ENCODE assay signal across 1 cellular context in genomic region chr22:19681863-19682245, GRCh38.
TF ChIP-seq lines count a peak whose summit lies in the region.

No MANE protein-coding gene starts in this region.

TF ChIP-seq in K562, 482 proteins besides CTCF, POLR2A, EP300 and RAD21 (continued from another document and continues in another):
- TF ChIP-seq, protein P1, sequence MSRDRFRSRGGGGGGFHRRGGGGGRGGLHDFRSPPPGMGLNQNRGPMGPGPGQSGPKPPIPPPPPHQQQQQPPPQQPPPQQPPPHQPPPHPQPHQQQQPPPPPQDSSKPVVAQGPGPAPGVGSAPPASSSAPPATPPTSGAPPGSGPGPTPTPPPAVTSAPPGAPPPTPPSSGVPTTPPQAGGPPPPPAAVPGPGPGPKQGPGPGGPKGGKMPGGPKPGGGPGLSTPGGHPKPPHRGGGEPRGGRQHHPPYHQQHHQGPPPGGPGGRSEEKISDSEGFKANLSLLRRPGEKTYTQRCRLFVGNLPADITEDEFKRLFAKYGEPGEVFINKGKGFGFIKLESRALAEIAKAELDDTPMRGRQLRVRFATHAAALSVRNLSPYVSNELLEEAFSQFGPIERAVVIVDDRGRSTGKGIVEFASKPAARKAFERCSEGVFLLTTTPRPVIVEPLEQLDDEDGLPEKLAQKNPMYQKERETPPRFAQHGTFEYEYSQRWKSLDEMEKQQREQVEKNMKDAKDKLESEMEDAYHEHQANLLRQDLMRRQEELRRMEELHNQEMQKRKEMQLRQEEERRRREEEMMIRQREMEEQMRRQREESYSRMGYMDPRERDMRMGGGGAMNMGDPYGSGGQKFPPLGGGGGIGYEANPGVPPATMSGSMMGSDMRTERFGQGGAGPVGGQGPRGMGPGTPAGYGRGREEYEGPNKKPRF (IDR thresholded peaks at IDR 0.05; ENCODE audit: low read depth, low read length): no peak
- TF ChIP-seq PKNOX1 (IDR thresholded peaks at IDR 0.05): no peak
- no peak for TF ChIP-seq SUPT5H (IDR thresholded peaks at IDR 0.05)
- TF ChIP-seq CBX8 (IDR thresholded peaks at IDR 0.05; ENCODE audit: borderline replicate concordance, extremely low read depth, low read depth, low read length, poor library complexity, severe bottlenecking): peak; percentile 35
- TF ChIP-seq PML (IDR thresholded peaks at IDR 0.05; ENCODE audit: low read length): no peak
- no peak for TF ChIP-seq ZNF197 (CRISPR knock-in tag; IDR thresholded peaks at IDR 0.05; ENCODE audit: low read depth)
- no peak for TF ChIP-seq SP1 (CRISPR knock-in tag; IDR thresholded peaks at IDR 0.05)
- TF ChIP-seq MAZ (CRISPR knock-in tag; conservative IDR thresholded peaks at IDR 0.05 in 1 of 2, IDR thresholded peaks at IDR 0.05 in 1 of 2): peak in 1 of 2 experiments; percentile 17; a peak in 1 of 4 replicates
- TF ChIP-seq SIN3B (IDR thresholded peaks at IDR 0.05; ENCODE audit: low read depth): no peak
- TF ChIP-seq ASH1L (IDR thresholded peaks at IDR 0.05; ENCODE audit: borderline replicate concordance, low read depth, partially characterized antibody): no peak
- no peak for TF ChIP-seq KDM2B (CRISPR knock-in tag; IDR thresholded peaks at IDR 0.05)
- TF ChIP-seq NFIC (IDR thresholded peaks at IDR 0.05): no peak
- no peak; the same call in 1 of the 2 replicates for TF ChIP-seq GTF2E2 (tag; IDR thresholded peaks at IDR 0.05)
- no peak for TF ChIP-seq PTRF (tag; IDR thresholded peaks at IDR 0.05)
- TF ChIP-seq SMAD3 (CRISPR knock-in tag; conservative IDR thresholded peaks at IDR 0.05): no peak
- peak; percentile 0; the same call in 1 of the 2 replicates for TF ChIP-seq ZNF589 (CRISPR knock-in tag; IDR thresholded peaks at IDR 0.05; ENCODE audit: low read depth)
- no peak for TF ChIP-seq NR2F6 (CRISPR knock-in tag; IDR thresholded peaks at IDR 0.05)
- TF ChIP-seq, protein P2, sequence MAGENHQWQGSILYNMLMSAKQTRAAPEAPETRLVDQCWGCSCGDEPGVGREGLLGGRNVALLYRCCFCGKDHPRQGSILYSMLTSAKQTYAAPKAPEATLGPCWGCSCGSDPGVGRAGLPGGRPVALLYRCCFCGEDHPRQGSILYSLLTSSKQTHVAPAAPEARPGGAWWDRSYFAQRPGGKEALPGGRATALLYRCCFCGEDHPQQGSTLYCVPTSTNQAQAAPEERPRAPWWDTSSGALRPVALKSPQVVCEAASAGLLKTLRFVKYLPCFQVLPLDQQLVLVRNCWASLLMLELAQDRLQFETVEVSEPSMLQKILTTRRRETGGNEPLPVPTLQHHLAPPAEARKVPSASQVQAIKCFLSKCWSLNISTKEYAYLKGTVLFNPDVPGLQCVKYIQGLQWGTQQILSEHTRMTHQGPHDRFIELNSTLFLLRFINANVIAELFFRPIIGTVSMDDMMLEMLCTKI (IDR thresholded peaks at IDR 0.05; ENCODE audit: partially characterized antibody): no peak
- TF ChIP-seq SAFB (IDR thresholded peaks at IDR 0.05; ENCODE audit: borderline replicate concordance, low read depth, low read length): no peak
- 0 out of 2 replicates have a peak, but pooled peaks have one; percentile 26 for TF ChIP-seq ZNF354B (CRISPR knock-in tag; IDR thresholded peaks at IDR 0.05)
- TF ChIP-seq, protein P3, sequence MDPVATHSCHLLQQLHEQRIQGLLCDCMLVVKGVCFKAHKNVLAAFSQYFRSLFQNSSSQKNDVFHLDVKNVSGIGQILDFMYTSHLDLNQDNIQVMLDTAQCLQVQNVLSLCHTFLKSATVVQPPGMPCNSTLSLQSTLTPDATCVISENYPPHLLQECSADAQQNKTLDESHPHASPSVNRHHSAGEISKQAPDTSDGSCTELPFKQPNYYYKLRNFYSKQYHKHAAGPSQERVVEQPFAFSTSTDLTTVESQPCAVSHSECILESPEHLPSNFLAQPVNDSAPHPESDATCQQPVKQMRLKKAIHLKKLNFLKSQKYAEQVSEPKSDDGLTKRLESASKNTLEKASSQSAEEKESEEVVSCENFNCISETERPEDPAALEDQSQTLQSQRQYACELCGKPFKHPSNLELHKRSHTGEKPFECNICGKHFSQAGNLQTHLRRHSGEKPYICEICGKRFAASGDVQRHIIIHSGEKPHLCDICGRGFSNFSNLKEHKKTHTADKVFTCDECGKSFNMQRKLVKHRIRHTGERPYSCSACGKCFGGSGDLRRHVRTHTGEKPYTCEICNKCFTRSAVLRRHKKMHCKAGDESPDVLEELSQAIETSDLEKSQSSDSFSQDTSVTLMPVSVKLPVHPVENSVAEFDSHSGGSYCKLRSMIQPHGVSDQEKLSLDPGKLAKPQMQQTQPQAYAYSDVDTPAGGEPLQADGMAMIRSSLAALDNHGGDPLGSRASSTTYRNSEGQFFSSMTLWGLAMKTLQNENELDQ (CRISPR knock-in tag; IDR thresholded peaks at IDR 0.05; ENCODE audit: borderline replicate concordance): 0 out of 2 replicates have a peak, but pooled peaks have one; percentile 71
- no peak for TF ChIP-seq THAP12 (CRISPR knock-in tag; IDR thresholded peaks at IDR 0.05)
- 0 out of 2 replicates have a peak, but pooled peaks have one; percentile 9 for TF ChIP-seq HLTF (IDR thresholded peaks at IDR 0.05)
- no peak for TF ChIP-seq BACH1 (tag; IDR thresholded peaks at IDR 0.05)
- 0 out of 2 replicates have a peak, but pooled peaks have one; percentile 6 for TF ChIP-seq GATAD2A (IDR thresholded peaks at IDR 0.05)
- TF ChIP-seq ETV6 (IDR thresholded peaks at IDR 0.05; ENCODE audit: borderline replicate concordance in 1 of 2, low read depth in 2 of 2, low read length in 1 of 2): no peak
- TF ChIP-seq ETV6 (CRISPR knock-in tag; IDR thresholded peaks at IDR 0.05; ENCODE audit: borderline replicate concordance): 0 out of 2 replicates have a peak, but pooled peaks have one; percentile 40
- no peak for TF ChIP-seq ZBTB34 (CRISPR knock-in tag; IDR thresholded peaks at IDR 0.05)
- TF ChIP-seq U2AF2 (optimal IDR thresholded peaks at IDR 0.05; ENCODE audit: low read depth, low read length): no peak
- TF ChIP-seq HDAC2 (IDR thresholded peaks at IDR 0.05): no peak
- TF ChIP-seq SNRNP70 (optimal IDR thresholded peaks at IDR 0.05; ENCODE audit: low read depth, low read length): no peak
- no peak for TF ChIP-seq PURB (CRISPR knock-in tag; IDR thresholded peaks at IDR 0.05; ENCODE audit: low read depth)
- TF ChIP-seq MAFG (tag; conservative IDR thresholded peaks at IDR 0.05): no peak
- TF ChIP-seq ETV5 (CRISPR knock-in tag; IDR thresholded peaks at IDR 0.05; ENCODE audit: low read depth): no peak
- no peak for TF ChIP-seq MXI1 (IDR thresholded peaks at IDR 0.05; ENCODE audit: low read depth, low read length)
- TF ChIP-seq SMARCA4 (IDR thresholded peaks at IDR 0.05): no peak
- no peak for TF ChIP-seq MLLT1 (IDR thresholded peaks at IDR 0.05)
- TF ChIP-seq ATF7 (IDR thresholded peaks at IDR 0.05): no peak
- peak; percentile 85 for TF ChIP-seq ZNF512 (tag; IDR thresholded peaks at IDR 0.05)
- TF ChIP-seq ZBTB8A (IDR thresholded peaks at IDR 0.05; ENCODE audit: partially characterized antibody): no peak
- TF ChIP-seq SETDB1 (IDR thresholded peaks at IDR 0.05; ENCODE audit: low read length): no peak
- no peak for TF ChIP-seq ZNF436 (CRISPR knock-in tag; IDR thresholded peaks at IDR 0.05)
- TF ChIP-seq NFRKB (IDR thresholded peaks at IDR 0.05; ENCODE audit: low read depth): peak; percentile 68; the same call in 1 of the 2 replicates
- no peak for TF ChIP-seq TCF7L2 (IDR thresholded peaks at IDR 0.05; ENCODE audit: low read depth, low read length)
- no peak for TF ChIP-seq ZBTB9 (CRISPR knock-in tag; IDR thresholded peaks at IDR 0.05)
- TF ChIP-seq SIN3A (IDR thresholded peaks at IDR 0.05; ENCODE audit: borderline replicate concordance in 2 of 2, control insufficient read depth in 1 of 2, low read depth in 2 of 2, low read length in 2 of 2): no peak
- TF ChIP-seq SAFB2 (IDR thresholded peaks at IDR 0.05; ENCODE audit: borderline replicate concordance, low read depth, low read length, severe bottlenecking): no peak
- TF ChIP-seq HMGN3 (IDR thresholded peaks at IDR 0.05; ENCODE audit: borderline replicate concordance, extremely low read depth, insufficient read length, low read depth, low read length): no peak
- TF ChIP-seq MAFK (IDR thresholded peaks at IDR 0.05; ENCODE audit: low read length): 0 out of 2 replicates have a peak, but pooled peaks have one; percentile 1
- TF ChIP-seq ZNF79 (CRISPR knock-in tag; IDR thresholded peaks at IDR 0.05; ENCODE audit: low read depth): no peak
- no peak for TF ChIP-seq KAT2B (IDR thresholded peaks at IDR 0.05; ENCODE audit: low read depth, low read length)
